In genomic region chr2:23298551-23298950, GRCh38 we compare ENCODE assay signal across 1 cellular context.
TF ChIP-seq lines count a peak whose summit lies in the region.

No MANE protein-coding gene starts in this region.

TF ChIP-seq in K562, 482 proteins besides CTCF, POLR2A, EP300 and RAD21:
- TF ChIP-seq XRCC5 (IDR thresholded peaks at IDR 0.05; ENCODE audit: low read depth, low read length) = no peak
- peak; percentile 47; the same call in 1 of the 2 replicates for TF ChIP-seq RAD51 (IDR thresholded peaks at IDR 0.05; ENCODE audit: borderline replicate concordance, low read depth)
- TF ChIP-seq, protein P1, sequence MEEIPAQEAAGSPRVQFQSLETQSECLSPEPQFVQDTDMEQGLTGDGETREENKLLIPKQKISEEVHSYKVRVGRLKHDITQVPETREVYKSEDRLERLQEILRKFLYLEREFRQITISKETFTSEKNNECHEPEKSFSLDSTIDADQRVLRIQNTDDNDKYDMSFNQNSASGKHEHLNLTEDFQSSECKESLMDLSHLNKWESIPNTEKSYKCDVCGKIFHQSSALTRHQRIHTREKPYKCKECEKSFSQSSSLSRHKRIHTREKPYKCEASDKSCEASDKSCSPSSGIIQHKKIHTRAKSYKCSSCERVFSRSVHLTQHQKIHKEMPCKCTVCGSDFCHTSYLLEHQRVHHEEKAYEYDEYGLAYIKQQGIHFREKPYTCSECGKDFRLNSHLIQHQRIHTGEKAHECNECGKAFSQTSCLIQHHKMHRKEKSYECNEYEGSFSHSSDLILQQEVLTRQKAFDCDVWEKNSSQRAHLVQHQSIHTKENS (CRISPR knock-in tag; IDR thresholded peaks at IDR 0.05) = no peak
- TF ChIP-seq TOE1 (IDR thresholded peaks at IDR 0.05; ENCODE audit: borderline replicate concordance) = 0 out of 2 replicates have a peak, but pooled peaks have one; percentile 20
- no peak for TF ChIP-seq TOE1 (CRISPR knock-in tag; IDR thresholded peaks at IDR 0.05; ENCODE audit: borderline replicate concordance, low read depth)
- TF ChIP-seq BRF1 (IDR thresholded peaks at IDR 0.05; ENCODE audit: borderline replicate concordance, extremely low read depth, insufficient read length) = no peak
- peak; percentile 32; the same call in 1 of the 2 replicates for TF ChIP-seq USF2 (CRISPR knock-in tag; IDR thresholded peaks at IDR 0.05)
